9 cellular contexts compared by ENCODE assay signal in the genomic region with DNA sequence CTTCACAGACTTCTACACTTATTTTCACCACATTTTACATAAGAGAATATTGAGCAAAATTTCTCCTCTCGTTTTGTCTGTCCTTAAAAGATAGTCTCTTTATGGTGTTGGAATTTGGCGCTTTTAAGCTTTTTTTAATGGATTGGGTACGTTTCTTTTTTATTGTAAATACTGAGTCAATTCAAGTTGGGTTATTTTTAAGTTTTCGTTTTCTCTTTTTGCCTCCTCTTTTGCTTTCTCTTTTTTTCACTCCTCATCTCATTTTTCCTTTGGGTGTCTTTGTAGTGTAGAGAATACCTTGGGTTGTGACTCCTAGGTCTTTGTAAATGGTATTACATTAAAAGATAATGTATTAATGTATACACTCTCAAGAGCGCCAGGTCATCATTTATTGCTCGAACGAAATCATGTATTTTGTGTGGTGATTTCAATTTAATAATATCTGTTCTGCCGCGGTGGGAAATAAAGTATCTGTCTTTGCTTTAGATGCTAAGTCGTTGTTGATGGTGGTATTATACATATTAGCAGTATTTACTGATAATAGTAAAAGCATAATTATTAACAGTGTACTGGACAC. TPM values are rescaled to one million over a fixed set of nuclear protein-coding genes. Genes with fewer than 3 reads are reported as not detected.
A peak's percentile ranks its signal among the peaks of the same experiment; 100 is the strongest.
DNase-seq lines count a peak whose midpoint lies in the region; ATAC-seq, FAIRE-seq and TF ChIP-seq lines count a peak whose summit lies in the region.
"Had no signal": no experiment of that assay in that cellular context is flagged by ENCODE, and none has a peak within 500 bp of the region (broad histone marks: within the 10 kb centered on the region; RNA-seq: fewer than 3 reads in every experiment).

No MANE protein-coding gene starts in this region.

- peaks cover 48% of the 10 kb centered on the region for H3K79me2 ChIP-seq in smooth muscle cell (ENCODE audit: low read depth)

- no peak overlapping the region for H3K27ac Mint-ChIP-seq in activated CD8-positive, alpha-beta T cell treated with anti-CD3 and anti-CD28 coated beads for 36 hours

- H2AFZ ChIP-seq in smooth muscle cell (ENCODE audit: low read depth): peak overlapping the region; percentile 97

- no peaks in the 10 kb centered on the region for H3K27me3 Mint-ChIP-seq in activated CD8-positive, alpha-beta T cell treated with anti-CD3 and anti-CD28 coated beads for 36 hours
- H3K27me3 Mint-ChIP-seq: naive thymus-derived CD8-positive, alpha-beta T cell had no signal

- H3K27me3 ChIP-seq in smooth muscle cell (ENCODE audit: low read depth): no peaks in the 10 kb centered on the region

- POLR2A ChIA-PET in activated CD8-positive, alpha-beta T cell treated with anti-CD3 and anti-CD28 coated beads for 36 hours (lab: Charles Lee): interaction anchor here (0.9 to 3.2 kb wide), 5 partner anchors 15 to 146 kb away, joined by 3 to 13 read pairs (median 3); partner anchors contain the start of gene TRIM9

- intact Hi-C loops in activated CD8-positive, alpha-beta T cell treated with anti-CD3 and anti-CD28 coated beads for 36 hours (cut with micrococcal nuclease): no loop called here

- H3K27ac ChIP-seq in VCaP: peak overlapping the region; percentile 75
- H3K27ac ChIP-seq in smooth muscle cell (ENCODE audit: low read depth): no peak overlapping the region

- H3K4me3 ChIP-seq in iPS-11a (ENCODE audit: low read depth, low read length): peak overlapping the region; percentile 99
- H3K4me3 ChIP-seq in smooth muscle cell: peak overlapping the region; percentile 89

- no peak for TF ChIP-seq POLR2A in GM12892 (IDR thresholded peaks at IDR 0.05; ENCODE audit: low read depth, low read length)

- no peaks in the 10 kb centered on the region for H3K36me3 ChIP-seq in smooth muscle cell (ENCODE audit: low read depth)

- DNase-seq in GM12892 (ENCODE audit: insufficient read length) (no peak), smooth muscle cell (lab: John Stamatoyannopoulos, UW; ENCODE audit: unreplicated experiment) (no peak), GM10266 (ENCODE audit: extremely low spot score) (no peak), LoVo (ENCODE audit: low spot score) (no peak)
- no peak for DNase-seq in effector CD8-positive, alpha-beta T cell (lab: John Stamatoyannopoulos, UW)
- no peak for DNase-seq in activated CD8-positive, alpha-beta T cell treated with anti-CD3 and anti-CD28 coated beads for 36 hours

- peak overlapping the region; percentile 94 for H3K4me2 ChIP-seq in smooth muscle cell

- H3K36me3 Mint-ChIP-seq in activated CD8-positive, alpha-beta T cell treated with anti-CD3 and anti-CD28 coated beads for 36 hours (ENCODE audit: low read depth): peaks cover 24% of the 10 kb centered on the region

- peak; percentile 33 for FAIRE-seq in GM12892 (lab: Jason Lieb, UNC)

- CTCF ChIA-PET in activated CD8-positive, alpha-beta T cell treated with anti-CD3 and anti-CD28 coated beads for 36 hours (lab: Charles Lee): no interaction called here

- peaks cover 21% of the 10 kb centered on the region for H3K4me1 ChIP-seq in smooth muscle cell (ENCODE audit: low read depth)

- H3K4me1 Mint-ChIP-seq in activated CD8-positive, alpha-beta T cell treated with anti-CD3 and anti-CD28 coated beads for 36 hours (ENCODE audit: low read depth): peaks cover 52% of the 10 kb centered on the region

- no peak overlapping the region for H3K4me3 Mint-ChIP-seq in activated CD8-positive, alpha-beta T cell treated with anti-CD3 and anti-CD28 coated beads for 36 hours

- no peaks in the 10 kb centered on the region for H3K9me3 ChIP-seq in smooth muscle cell (replicated peaks; ENCODE audit: low read depth)

- peak overlapping the region; percentile 90 for H3K9ac ChIP-seq in smooth muscle cell (ENCODE audit: low read depth)

- TF ChIP-seq CTCF in VCaP (conservative IDR thresholded peaks at IDR 0.05) (no peak), smooth muscle cell (IDR thresholded peaks at IDR 0.05; ENCODE audit: borderline replicate concordance, insufficient read depth, poor library complexity, severe bottlenecking) (no peak), GM10266 (IDR thresholded peaks at IDR 0.05; ENCODE audit: control insufficient read depth, insufficient read depth, low read depth, missing control alignments) (no peak)
- no peak for TF ChIP-seq CTCF in activated CD8-positive, alpha-beta T cell treated with anti-CD3 and anti-CD28 coated beads for 36 hours (IDR thresholded peaks at IDR 0.05)

- peaks cover 29% of the 10 kb centered on the region for H4K20me1 ChIP-seq in smooth muscle cell (ENCODE audit: low read depth)

- H3F3A ChIP-seq in smooth muscle cell (ENCODE audit: low read depth): no peaks in the 10 kb centered on the region

- no peaks in the 10 kb centered on the region for H3K9me3 Mint-ChIP-seq in activated CD8-positive, alpha-beta T cell treated with anti-CD3 and anti-CD28 coated beads for 36 hours
- H3K9me3 Mint-ChIP-seq: naive thymus-derived CD8-positive, alpha-beta T cell had no signal

- WGBS in smooth muscle cell (ENCODE audit: low lambda C conversion rate): 8% methylated on average over 10 of the region's 10 CpGs

- no peak for ATAC-seq in activated CD8-positive, alpha-beta T cell treated with anti-CD3 and anti-CD28 coated beads for 36 hours

RNA-seq across cellular contexts. Expression of gene TMX1, which starts 0.8 kb away (rescaled TPM):
- polyA plus RNA-seq in GM12892 (2012; ENCODE audit: missing spikeins): 41.8 TPM
- 58.5 and 63.9 TPM in 2 replicates for total RNA-seq in smooth muscle cell
- 31.3 and 34.1 TPM in 2 replicates for polyA plus RNA-seq in smooth muscle cell
- total RNA-seq in activated CD8-positive, alpha-beta T cell treated with anti-CD3 and anti-CD28 coated beads for 36 hours: 10 to 100 TPM; 53.6 to 61.1 TPM
